In genomic region chr4:71520850-71521249, GRCh38 we compare ENCODE assay signal across 21 cellular contexts.
"Had no signal": no experiment of that assay in that cellular context is flagged by ENCODE, and none has a peak within 500 bp of the region (broad histone marks: within the 10 kb centered on the region; RNA-seq: fewer than 3 reads in every experiment).

No MANE protein-coding gene starts in this region.

- ATAC-seq: Panc1, T-cell had no signal

- DNase-seq: KBM-7, MV-4-11, NCI-H1048, NCI-H1105, NCI-H1417, NCI-H1436 treated with DMSO at 0.1 percent for 48 hours, NCI-H1694, NCI-H187 treated with DMSO at 0.1 percent for 48 hours, NCI-H2029 treated with DMSO at 0.1 percent for 48 hours, NCI-H2171 treated with DMSO at 0.1 percent for 48 hours, NCI-H446, NCI-H510A, NCI-H524 treated with DMSO at 0.1 percent for 48 hours, NCI-H69, NCI-H774, SHP77, SK-N-SH, SW 1271, T-cell had no signal

- H3K27ac ChIP-seq: RWPE1 had no signal
